ENCODE assay signal across 16 cellular contexts in the genomic region with DNA sequence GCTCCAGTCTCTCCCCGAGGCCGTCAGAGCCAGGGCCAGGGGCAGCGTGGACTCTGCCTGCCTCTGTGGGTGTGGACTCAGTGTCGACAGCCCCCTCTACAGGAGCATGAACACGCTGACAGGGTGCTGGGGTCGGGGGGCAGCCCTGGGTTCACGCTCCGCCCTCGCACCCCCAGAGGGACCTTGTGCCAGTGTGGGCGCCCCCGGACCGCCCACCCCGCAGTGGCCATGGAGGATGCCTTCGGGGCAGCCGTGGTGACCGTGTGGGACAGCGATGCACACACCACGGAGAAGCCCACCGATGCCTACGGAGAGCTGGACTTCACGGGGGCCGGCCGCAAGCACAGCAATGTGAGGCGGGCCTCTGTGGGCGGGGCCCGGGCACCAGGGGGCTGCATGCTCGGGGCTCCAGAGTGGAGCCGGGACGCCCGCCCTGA. TPM values are rescaled to one million over a fixed set of nuclear protein-coding genes. Genes with fewer than 3 reads are reported as not detected.
A peak's percentile ranks its signal among the peaks of the same experiment; 100 is the strongest.
DNase-seq lines count a peak whose midpoint lies in the region; ATAC-seq and TF ChIP-seq lines count a peak whose summit lies in the region.
"Had no signal": no experiment of that assay in that cellular context is flagged by ENCODE, and none has a peak within 500 bp of the region (broad histone marks: within the 10 kb centered on the region; RNA-seq: fewer than 3 reads in every experiment).

No MANE protein-coding gene starts in this region.

- intact Hi-C loops in lower lobe of right lung (cut with DNase I), result no loop called here

- H3K9me3 ChIP-seq in HUES48 (ENCODE audit: control insufficient read depth, insufficient read depth, low read length) (no peaks in the 10 kb centered on the region), esophagus (ENCODE audit: control insufficient read depth in 2 of 2, insufficient read depth in 1 of 2, low read depth in 1 of 2, low read length in 1 of 2) (no peaks in the 10 kb centered on the region), lower lobe of right lung (no peaks in the 10 kb centered on the region)
- H3K9me3 ChIP-seq: SJSA1 had no signal

- H3K36me3 ChIP-seq in HUES48 (ENCODE audit: control insufficient read depth, insufficient read depth, low read length) (no peaks in the 10 kb centered on the region), esophagus (ENCODE audit: control insufficient read depth in 2 of 2, insufficient read depth in 2 of 2, low read length in 1 of 2) (peaks cover 0 to 12% of the 10 kb centered on the region in 2 donors), lower lobe of right lung (peaks cover 31% of the 10 kb centered on the region)

- no peak for TF ChIP-seq CTCF in lower lobe of right lung (IDR thresholded peaks at IDR 0.05)

- DNase-seq in lower lobe of right lung, result no peak
- no peak for DNase-seq in activated CD8-positive, alpha-beta memory T cell treated with anti-CD3 and anti-CD28 coated beads, Interleukin-2, amount 50 U/mL, for 4 hours
- no peak for DNase-seq in T1000 (lab: John Stamatoyannopoulos, UW)
- DNase-seq: C1 segment of cervical spinal cord, GF-D8, NCI-H1436 treated with DMSO at 0.1 percent for 48 hours, NCI-H82 had no signal

- no peak overlapping the region for H3K9ac ChIP-seq in HUES48 (ENCODE audit: low read depth, low read length)

- no peaks in the 10 kb centered on the region; the same call in 1 of the 2 replicates for H3K4me1 ChIP-seq in HUES48 (ENCODE audit: control insufficient read depth, insufficient read depth, low read length)
- H3K4me1 ChIP-seq in esophagus (ENCODE audit: control insufficient read depth in 2 of 2, insufficient read depth in 2 of 2, low read length in 1 of 2), result peaks cover 2 to 8% of the 10 kb centered on the region in 2 donors
- peaks cover 19% of the 10 kb centered on the region for H3K4me1 ChIP-seq in lower lobe of right lung
- H3K4me1 ChIP-seq: SJSA1 had no signal

- H3K4me3 ChIP-seq in HUES48 (ENCODE audit: low read depth, low read length) (peak overlapping the region; percentile 33; the same call in 1 of the 2 replicates), esophagus (ENCODE audit: low read depth in 1 of 2, low read length in 2 of 2) (no peak overlapping the region), lower lobe of right lung (peak overlapping the region; percentile 7)
- H3K4me3 ChIP-seq: SJSA1 had no signal

- ATAC-seq in lower lobe of right lung, result peak; percentile 21 to 50
- ATAC-seq in HG03469 (IDR thresholded peaks at IDR 0.05; ENCODE audit: unreplicated experiment), result no peak
- no peak for ATAC-seq in HG02970 (IDR thresholded peaks at IDR 0.05; ENCODE audit: low FRiP score, unreplicated experiment)

- WGBS in esophagus, 2 donors, result 38 to 49% methylated on average over 22 to 30 of the region's 30 CpGs

- H3K27ac ChIP-seq in HUES48 (ENCODE audit: low read depth, low read length) (no peak overlapping the region), esophagus (ENCODE audit: low read depth in 2 of 2, low read length in 1 of 2) (peak overlapping the region; percentile 43 to 59), lower lobe of right lung (peak overlapping the region; percentile 74), temporal lobe (ENCODE audit: low read depth, low read length) (peak overlapping the region; percentile 63)
- H3K27ac ChIP-seq: SJSA1 had no signal

- H3K27me3 ChIP-seq in HUES48 (ENCODE audit: control insufficient read depth, insufficient read depth, low read length), result no peaks in the 10 kb centered on the region
- no peaks in the 10 kb centered on the region for H3K27me3 ChIP-seq in esophagus (ENCODE audit: control insufficient read depth in 1 of 2, insufficient read depth in 2 of 2, low read length in 2 of 2)
- H3K27me3 ChIP-seq in lower lobe of right lung (ENCODE audit: low read depth), result no peaks in the 10 kb centered on the region
- H3K27me3 ChIP-seq: SJSA1 had no signal

RNA-seq across cellular contexts. Expression of a gene that starts 8.3 kb away (rescaled TPM):
- polyA plus RNA-seq in esophagus, result 10 to 100 TPM; 11.4 to 43.7 TPM
- total RNA-seq in lower lobe of right lung, result 51.6 TPM
- 4.2 TPM for total RNA-seq in temporal lobe

RNA-seq across cellular contexts. Expression of a gene that starts 10.7 kb away (rescaled TPM):
- under 1 TPM; 0.39 to 0.65 TPM for polyA plus RNA-seq in esophagus
- total RNA-seq in lower lobe of right lung, result 1.8 TPM
- total RNA-seq in temporal lobe, result 0.25 TPM
- total RNA-seq: activated T-helper 2 cell treated with anti-CD3 and anti-CD28 coated beads, Interferon-gamma antibody, Interleukin-2, Interleukin-4, amounts not matched to agents 10 μg/mL and 5 μg/mL and 100 μg/mL, durations not matched to agents 14 hours and 24 hours and 36 hours; renal cortical epithelial cell; SJSA1 had no signal

RNA-seq across cellular contexts. Expression of a gene that starts 46.5 kb away (rescaled TPM):
- 10 to 100 TPM; 15.2 to 28.6 TPM for polyA plus RNA-seq in esophagus
- total RNA-seq in lower lobe of right lung, result 4.3 TPM
- 33.9 TPM for total RNA-seq in temporal lobe

RNA-seq across cellular contexts. Expression of a gene that starts 46.9 kb away (rescaled TPM):
- 1 to 10 TPM; 2.3 to 5.4 TPM for polyA plus RNA-seq in esophagus
- total RNA-seq in lower lobe of right lung, result 1.4 TPM
- 0.25 TPM for total RNA-seq in temporal lobe
- total RNA-seq: fibroblast of villous mesenchyme had no signal

RNA-seq across cellular contexts. Expression of a gene that starts 51.7 kb away (rescaled TPM):
- polyA plus RNA-seq in esophagus, result 10 to 100 TPM; 13.7 to 18.5 TPM
- total RNA-seq in lower lobe of right lung, result 10.6 TPM
- total RNA-seq in temporal lobe, result 19.7 TPM

Comparison
In these comparisons a context has a peak if more than half of its experiments do, and no peak if none do; other contexts are left out.
1. H3K4me3 ChIP-seq: peak in HUES48 (single experiment) and lower lobe of right lung (single experiment); none in esophagus (0 of 2).
2. ATAC-seq: peak in lower lobe of right lung (2 of 2); none in HG03469 (single experiment) and HG02970 (single experiment).
3. RNA of a gene that starts 8.3 kb away (total RNA-seq): 51.6 TPM in lower lobe of right lung (single experiment); 4.2 TPM in temporal lobe (single experiment); every median in the first group is over 10 times any median in the second.